Comparison of ENCODE assay signal across 8 cellular contexts in the genomic region with DNA sequence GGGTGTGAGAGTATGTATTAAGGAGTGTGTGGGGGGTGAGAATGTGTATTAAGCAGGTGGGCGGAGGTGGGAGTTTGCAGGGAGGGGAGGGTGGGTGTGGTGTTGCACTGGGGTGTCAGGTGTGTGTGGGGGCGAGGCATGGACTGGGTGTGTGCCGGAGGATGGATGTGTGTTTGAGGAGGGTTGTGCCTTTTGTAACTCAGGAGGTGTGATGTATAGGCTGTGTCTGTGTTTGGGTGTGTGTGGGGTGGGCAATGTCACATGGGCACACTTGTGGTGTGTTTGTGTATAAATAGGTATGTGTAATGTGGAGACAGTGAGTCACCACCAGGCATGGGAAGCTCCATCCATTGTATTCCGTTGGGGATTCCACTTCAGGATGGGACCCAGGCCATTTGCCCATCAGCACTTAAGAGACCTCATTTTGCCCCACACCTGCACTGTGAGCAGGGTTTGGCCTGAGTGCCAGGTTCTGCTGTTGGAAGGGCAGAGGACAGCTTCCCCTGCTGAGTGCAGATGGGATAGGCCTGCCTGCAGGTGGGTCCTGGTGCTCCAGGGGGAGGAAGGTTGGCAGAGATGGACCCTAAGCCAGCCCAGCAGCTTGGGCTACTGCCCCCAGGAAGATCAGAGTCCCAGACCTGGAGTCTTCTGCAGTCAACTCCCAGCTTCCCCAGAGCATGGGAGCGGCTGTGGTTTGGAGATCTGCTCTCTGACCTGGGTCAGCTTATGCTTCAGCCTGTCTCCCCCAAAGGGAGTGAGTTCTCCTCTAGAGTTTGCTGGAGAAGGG. TPM values are rescaled to one million over a fixed set of nuclear protein-coding genes. Genes with fewer than 3 reads are reported as not detected.
DNase-seq lines count a peak whose midpoint lies in the region; ATAC-seq, FAIRE-seq and TF ChIP-seq lines count a peak whose summit lies in the region.

No MANE protein-coding gene starts in this region.

- peak overlapping the region; percentile 42; the same call in 1 of the 3 replicates for H3K4me3 ChIP-seq in A549
- H3K4me3 ChIP-seq in MM.1S (ENCODE audit: low read length) = no peak overlapping the region

- no peaks in the 10 kb centered on the region for H3K36me3 ChIP-seq in MM.1S (replicated peaks; ENCODE audit: insufficient read depth, low read length)

- DNase-seq in A549 (ENCODE audit: low read depth in 1 of 2, low spot score in 1 of 2) = peak in 1 of 2 experiments; percentile 36
- peak; percentile 70 for DNase-seq in HT1080 (ENCODE audit: low read depth)
- DNase-seq in chondrocyte (ENCODE audit: low spot score) = no peak
- DNase-seq in mesenteric fat pad (ENCODE audit: low spot score) = peak; percentile 79
- no peak for DNase-seq in GM13977 (ENCODE audit: low spot score)
- DNase-seq in SKM-1 treated with dmso at 0.1 percent for 144 hours (lab: John Stamatoyannopoulos, UW; ENCODE audit: unreplicated experiment) = no peak
- no peak for DNase-seq in MM.1S
- DNase-seq in COR-L47 (lab: John Stamatoyannopoulos, UW) = no peak

- no peaks in the 10 kb centered on the region for H3K36me3 Mint-ChIP-seq in chondrocyte (ENCODE audit: low read depth)

- H2AFZ ChIP-seq in MM.1S (ENCODE audit: low read length) = no peak overlapping the region

- POLR2A ChIA-PET in A549 (lab: Yijun Ruan, JAX) = no interaction called here

- 65% methylated on average over 5 of the region's 5 CpGs for WGBS in A549 (ENCODE audit: missing lambda C conversion rate)

- peak overlapping the region; percentile 69 for H3K4me3 Mint-ChIP-seq in chondrocyte (ENCODE audit: unreplicated experiment)

- peak; percentile 9 to 13; a peak in 3 of 6 replicates for ATAC-seq in A549

- H3K79me2 ChIP-seq in MM.1S (ENCODE audit: low read length) = no peaks in the 10 kb centered on the region

- no peak for TF ChIP-seq POLR2A in A549 (IDR thresholded peaks at IDR 0.05; ENCODE audit: low read length)

- CTCF ChIA-PET in A549 (lab: Yijun Ruan, JAX) = interaction anchor here (0.6 to 5.4 kb wide), 5 partner anchors 9 to 336 kb away, joined by 3 to 27 read pairs (median 6); no protein-coding TSS in a partner anchor

- no peak for TF ChIP-seq EP300 in A549 (IDR thresholded peaks at IDR 0.05)

- peak overlapping the region; percentile 68 for H3K27ac Mint-ChIP-seq in chondrocyte (ENCODE audit: unreplicated experiment)

- peak overlapping the region; percentile 85; the same call in 2 of the 3 replicates for H3K4me2 ChIP-seq in A549
- H3K4me2 ChIP-seq in MM.1S (ENCODE audit: low read depth, low read length) = no peak overlapping the region

- H3K27me3 ChIP-seq in MM.1S (replicated peaks; ENCODE audit: insufficient read depth, low read length) = peaks cover 45% of the 10 kb centered on the region

- H3K27ac ChIP-seq in A549 = peak overlapping the region in 1 of 2 experiments; percentile 64; a peak in 2 of 6 replicates
- no peak overlapping the region for H3K27ac ChIP-seq in MM.1S (ENCODE audit: low read length)

- no peaks in the 10 kb centered on the region for H3K9me3 Mint-ChIP-seq in chondrocyte (ENCODE audit: low read depth)

- no peaks in the 10 kb centered on the region for H4K20me1 ChIP-seq in MM.1S (ENCODE audit: insufficient read depth, low read length)

- FAIRE-seq in A549 (lab: Jason Lieb, UNC) = no peak

- H3F3A ChIP-seq in MM.1S (ENCODE audit: insufficient read depth, low read length) = no peaks in the 10 kb centered on the region

- H3K9me2 ChIP-seq in MM.1S (replicated peaks; ENCODE audit: insufficient read depth, low read length) = no peaks in the 10 kb centered on the region

- H3K9ac ChIP-seq in MM.1S (ENCODE audit: low read length) = no peak overlapping the region

- no peaks in the 10 kb centered on the region for H3K27me3 Mint-ChIP-seq in chondrocyte (ENCODE audit: low read depth)

- H3K9me3 ChIP-seq in A549 (no peaks in the 10 kb centered on the region), MM.1S (replicated peaks; ENCODE audit: insufficient read depth, low read length) (no peaks in the 10 kb centered on the region)

- in situ Hi-C loops in GM13977 (cut with MboI; ENCODE audit: low pct_unique_long_range_greater_than_20kb, low sequenced_read_pairs, unreplicated experiment) = no loop called here

- TF ChIP-seq RAD21 in A549 (conservative IDR thresholded peaks at IDR 0.05 in 1 of 2, IDR thresholded peaks at IDR 0.05 in 1 of 2) = no peak

- TF ChIP-seq CTCF in A549 (IDR thresholded peaks at IDR 0.05) (no peak), chondrocyte (IDR thresholded peaks at IDR 0.05) (no peak), GM13977 (IDR thresholded peaks at IDR 0.05; ENCODE audit: extremely low read depth, insufficient read depth, missing control alignments) (no peak), MM.1S (IDR thresholded peaks at IDR 0.05; ENCODE audit: low read length) (no peak)

- H3K4me1 Mint-ChIP-seq in chondrocyte (ENCODE audit: low read depth) = peaks cover 70% of the 10 kb centered on the region

- H3K4me1 ChIP-seq in A549 (peaks cover 21% of the 10 kb centered on the region; the same call in 2 of the 3 replicates), MM.1S (ENCODE audit: low read length) (no peaks in the 10 kb centered on the region)

TF ChIP-seq in A549, 52 proteins besides CTCF, POLR2A, EP300 and RAD21:
- TF ChIP-seq TP53 (CRISPR knock-in tag; IDR thresholded peaks at IDR 0.05) (no peak), GATA3 (IDR thresholded peaks at IDR 0.05; ENCODE audit: borderline replicate concordance) (no peak), CHD4 (IDR thresholded peaks at IDR 0.05; ENCODE audit: borderline replicate concordance) (no peak), JUN (IDR thresholded peaks at IDR 0.05) (no peak), POLR2AphosphoS2 (conservative IDR thresholded peaks at IDR 0.05; ENCODE audit: low read length) (no peak), HOXB5 (CRISPR knock-in tag; IDR thresholded peaks at IDR 0.05) (no peak), FOSB (CRISPR knock-in tag; IDR thresholded peaks at IDR 0.05) (no peak), RNF2 (IDR thresholded peaks at IDR 0.05; ENCODE audit: borderline replicate concordance, low read depth) (no peak), ZNF302 (CRISPR knock-in tag; IDR thresholded peaks at IDR 0.05) (no peak), SMC3 (IDR thresholded peaks at IDR 0.05) (no peak), NPAS2 (CRISPR knock-in tag; IDR thresholded peaks at IDR 0.05; ENCODE audit: borderline replicate concordance) (no peak), ESRRA (IDR thresholded peaks at IDR 0.05; ENCODE audit: borderline replicate concordance, low read length) (no peak), EHF (CRISPR knock-in tag; IDR thresholded peaks at IDR 0.05) (no peak), HOXA7 (CRISPR knock-in tag; IDR thresholded peaks at IDR 0.05) (no peak), MYC (IDR thresholded peaks at IDR 0.05; ENCODE audit: borderline replicate concordance, low read length) (no peak), FOSL2 (IDR thresholded peaks at IDR 0.05) (no peak), FOSL2 (CRISPR knock-in tag; IDR thresholded peaks at IDR 0.05) (no peak), HOXB13 (CRISPR knock-in tag; IDR thresholded peaks at IDR 0.05; ENCODE audit: low read depth) (no peak), KDM1A (IDR thresholded peaks at IDR 0.05; ENCODE audit: low read depth) (no peak), REST (IDR thresholded peaks at IDR 0.05) (no peak)

RNA-seq across cellular contexts. Expression of gene UNC5B, which starts 5.9 kb away (rescaled TPM):
- polyA plus RNA-seq in A549 (2011; rRNA removed) (1.0 and 1.3 TPM in 2 replicates), A549 (2017; fragmentation: RNase III; extraction: RNeasy Plus Mini Kit Qiagen cat#74134 plus additional on column Dnase treatment) (0.14 to 0.26 TPM (median 0.16 TPM) in 3 replicates)
- polyA plus RNA-seq in A549 (2012; cell fraction: cytosol; rRNA removed) = 0.22 and 0.30 TPM in 2 replicates
- polyA plus RNA-seq in A549 (2012; cell fraction: nucleus; rRNA removed) = 0.72 and 0.83 TPM in 2 replicates
- polyA minus RNA-seq in A549 (2011; rRNA and poly(A)+ RNA removed) = 1.1 and 1.3 TPM in 2 replicates
- 1.7 and 2.9 TPM in 2 replicates for total RNA-seq in HT1080 (2014; rRNA removed; shearing (Covaris generic))
- 2.5 and 3.5 TPM in 2 replicates for polyA plus RNA-seq in HT1080 (2015; cell fraction: cytosol; rRNA removed)
- 6.3 and 6.9 TPM in 2 replicates for polyA plus RNA-seq in HT1080 (2015; cell fraction: nucleus; rRNA removed)
- total RNA-seq in chondrocyte (36.4 to 61.1 TPM (median 57.9 TPM) in 3 replicates), mesenteric fat pad (5.3 TPM)

Comparison
In these comparisons a context has a peak if more than half of its experiments do, and no peak if none do; other contexts are left out.
1. DNase-seq: peak in HT1080 (single experiment) and mesenteric fat pad (single experiment); none in chondrocyte (single experiment), GM13977 (single experiment), SKM-1 treated with dmso at 0.1 percent for 144 hours (single experiment), MM.1S (single experiment) and COR-L47 (single experiment).